ENCODE assay signal across 12 cellular contexts in the genomic region with DNA sequence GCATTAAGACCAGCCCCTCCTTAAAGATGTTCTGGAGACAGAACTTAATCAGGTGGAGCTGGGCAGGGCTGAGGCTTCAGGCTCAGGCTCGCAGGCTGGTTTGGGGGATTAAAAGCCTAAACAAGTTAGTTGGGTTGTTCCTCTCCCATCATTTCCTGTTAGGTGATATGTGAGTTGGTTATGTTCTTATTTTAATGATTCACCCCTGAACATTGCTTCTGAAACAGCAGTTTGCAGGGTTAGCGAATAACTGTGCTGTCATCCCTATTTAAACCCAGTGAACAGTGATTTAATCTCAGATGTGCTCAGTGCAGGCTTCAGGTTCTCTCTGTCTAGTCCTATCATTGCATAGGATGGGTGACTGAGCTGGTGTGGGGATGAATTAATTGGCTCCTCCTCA. TPM values are rescaled to one million over a fixed set of nuclear protein-coding genes. Genes with fewer than 3 reads are reported as not detected.
DNase-seq lines count a peak whose midpoint lies in the region; ATAC-seq and TF ChIP-seq lines count a peak whose summit lies in the region.
"Had no signal": no experiment of that assay in that cellular context is flagged by ENCODE, and none has a peak within 500 bp of the region (broad histone marks: within the 10 kb centered on the region; RNA-seq: fewer than 3 reads in every experiment).

No MANE protein-coding gene starts in this region.

- no peak for TF ChIP-seq POLR2A in breast epithelium (IDR thresholded peaks at IDR 0.05)

- H3K4me2 ChIP-seq in Karpas-422 (ENCODE audit: low read depth, low read length, poor library complexity, severe bottlenecking) = no peak overlapping the region

- DNase-seq in MCF 10A (ENCODE audit: unreplicated experiment) (peak; percentile 24), breast epithelium (ENCODE audit: low spot score in 2 of 2) (no peak), RWPE2 (ENCODE audit: low spot score) (peak; percentile 76), fibroblast of peridontal ligament (ENCODE audit: extremely low read depth) (peak; percentile 31), ACHN (no peak), GM19240 (ENCODE audit: insufficient read length, low spot score) (no peak), ecto neural progenitor cell (ENCODE audit: low spot score) (no peak), Karpas-422 (no peak)
- DNase-seq: activated gamma-delta T cell; NCI-H2227 treated with DMSO at 0.1 percent for 48 hours; SJCRH30; stimulated activated CD4-positive, alpha-beta T cell treated with anti-CD3 and anti-CD28 coated beads, Interleukin-12 subunit alpha, Interleukin-12 subunit beta, amount 100 ng/mL, for 4 hours had no signal

- POLR2A ChIA-PET in MCF 10A (lab: Yijun Ruan, JAX) = interaction anchor here (0.9 to 5.8 kb wide), 26 partner anchors 10 to 354 kb away, joined by 3 to 155 read pairs (median 14); partner anchors contain the start of genes ANGPTL5, CEP126 and YAP1

- H3K27me3 ChIP-seq in breast epithelium = no peaks in the 10 kb centered on the region
- H3K27me3 ChIP-seq in RWPE2 (ENCODE audit: insufficient read depth, poor library complexity, severe bottlenecking) = no peaks in the 10 kb centered on the region
- H3K27me3 ChIP-seq in Karpas-422 (ENCODE audit: low read length) = 0 out of 2 replicates have a peak, but pooled peaks cover 3% of the 10 kb centered on the region
- H3K27me3 ChIP-seq: SJCRH30 had no signal

- no peaks in the 10 kb centered on the region for H3K36me3 ChIP-seq in breast epithelium
- H3K36me3 ChIP-seq in RWPE2 (ENCODE audit: low read depth) = no peaks in the 10 kb centered on the region
- H3K36me3 ChIP-seq in Karpas-422 (ENCODE audit: insufficient read depth, low read length) = no peaks in the 10 kb centered on the region
- H3K36me3 ChIP-seq: SJCRH30 had no signal

- no peaks in the 10 kb centered on the region for H4K20me1 ChIP-seq in Karpas-422 (ENCODE audit: insufficient read depth, low read depth, low read length)

- in situ Hi-C loops in ACHN (cut with HindIII; ENCODE audit: low pct_ligation_motif_present, low pct_unique_long_range_greater_than_20kb, low sequenced_read_pairs) = no loop called here

- peaks cover 28% of the 10 kb centered on the region for H3K4me1 Mint-ChIP-seq in MCF 10A (ENCODE audit: insufficient read depth, unreplicated experiment)

- H3K79me2 ChIP-seq in Karpas-422 (ENCODE audit: low read length) = no peaks in the 10 kb centered on the region

- no peaks in the 10 kb centered on the region for H3K9me3 ChIP-seq in breast epithelium
- H3K9me3 ChIP-seq in RWPE2 (ENCODE audit: severe bottlenecking) = no peaks in the 10 kb centered on the region
- no peaks in the 10 kb centered on the region for H3K9me3 ChIP-seq in Karpas-422 (ENCODE audit: low read length)
- H3K9me3 ChIP-seq: SJCRH30 had no signal

- H3K4me1 ChIP-seq in breast epithelium (no peaks in the 10 kb centered on the region), RWPE2 (ENCODE audit: insufficient read depth, poor library complexity, severe bottlenecking) (peaks cover 33% of the 10 kb centered on the region), Karpas-422 (ENCODE audit: low read length) (peaks cover 4% of the 10 kb centered on the region)
- H3K4me1 ChIP-seq: SJCRH30 had no signal

- H3K27ac ChIP-seq in breast epithelium = no peak overlapping the region
- peak overlapping the region; percentile 95 for H3K27ac ChIP-seq in RWPE2 (ENCODE audit: poor library complexity, severe bottlenecking)
- H3K27ac ChIP-seq in Karpas-422 (ENCODE audit: low read length) = no peak overlapping the region
- H3K27ac ChIP-seq: SJCRH30 had no signal

- H2AFZ ChIP-seq in Karpas-422 (ENCODE audit: low read length) = no peak overlapping the region

- CTCF ChIA-PET in MCF 10A (lab: Yijun Ruan, JAX) = interaction anchor here (0.7 to 5.0 kb wide), 33 partner anchors 10 to 409 kb away, joined by 3 to 42 read pairs (median 10); partner anchors contain the start of genes ANGPTL5, CEP126 and YAP1

- no peak overlapping the region for H3K27ac Mint-ChIP-seq in MCF 10A (ENCODE audit: low read depth, unreplicated experiment)

- no peaks in the 10 kb centered on the region for H3K36me3 Mint-ChIP-seq in MCF 10A (ENCODE audit: insufficient read depth, unreplicated experiment)

- BruUV-seq in MCF 10A (replicated peaks; lab: Mats Ljungman, UMichigan) = no TSS peak

- ATAC-seq in RWPE2 (ENCODE audit: low read depth) = peak; percentile 76

- H3K9me2 ChIP-seq in Karpas-422 (replicated peaks; ENCODE audit: insufficient read depth, low read length) = no peaks in the 10 kb centered on the region

- H3K9me3 Mint-ChIP-seq in MCF 10A (ENCODE audit: unreplicated experiment) = no peaks in the 10 kb centered on the region

- intact Hi-C loops in MCF 10A (cut with micrococcal nuclease) = loop anchor here (2.0 to 5.0 kb wide), 4 partner anchors 43 to 407 kb away; partner anchors contain the start of gene CFAP300
- intact Hi-C loops in breast epithelium (cut with DNase I; ENCODE audit: low total_unique reads) = no loop called here

- no peak overlapping the region for H3K9ac ChIP-seq in Karpas-422 (ENCODE audit: low read length)

- no peaks in the 10 kb centered on the region for H3K27me3 Mint-ChIP-seq in MCF 10A (ENCODE audit: insufficient read depth, unreplicated experiment)

- no peak overlapping the region for H3K4me3 ChIP-seq in breast epithelium
- no peak overlapping the region for H3K4me3 ChIP-seq in RWPE2 (ENCODE audit: severe bottlenecking)
- no peak overlapping the region for H3K4me3 ChIP-seq in Karpas-422 (ENCODE audit: low read length)
- H3K4me3 ChIP-seq: SJCRH30 had no signal

- no peak overlapping the region for H3K4me3 Mint-ChIP-seq in MCF 10A (ENCODE audit: unreplicated experiment)

- TF ChIP-seq CTCF in MCF 10A (IDR thresholded peaks at IDR 0.05; ENCODE audit: unreplicated experiment) (no peak), breast epithelium (IDR thresholded peaks at IDR 0.05) (no peak), RWPE2 (IDR thresholded peaks at IDR 0.05; ENCODE audit: poor library complexity, severe bottlenecking) (no peak)

RNA-seq across cellular contexts. Expression of gene BIRC3, which starts 47.4 kb away (rescaled TPM):
- total RNA-seq in MCF 10A (2022) (91.6 and 124 TPM in 2 replicates), breast epithelium (10 to 100 TPM in 2 of 3 donors, 1 to 10 TPM in 1; 2.6 to 30.0 (median 10.8) TPM)
- 0.47 and 0.52 TPM in 2 replicates for total RNA-seq in Karpas-422 (2014; rRNA removed; shearing (Covaris generic); ENCODE audit: low replicate concordance)
- total RNA-seq: SJCRH30 had no signal

Comparison
In these comparisons a context has a peak if more than half of its experiments do, and no peak if none do; other contexts are left out.
1. DNase-seq: peak in MCF 10A (single experiment), RWPE2 (single experiment) and fibroblast of peridontal ligament (single experiment); none in breast epithelium (0 of 2), ACHN (single experiment), GM19240 (single experiment), ecto neural progenitor cell (single experiment) and Karpas-422 (single experiment).